ENCODE assay signal across 11 cellular contexts in the genomic region with DNA sequence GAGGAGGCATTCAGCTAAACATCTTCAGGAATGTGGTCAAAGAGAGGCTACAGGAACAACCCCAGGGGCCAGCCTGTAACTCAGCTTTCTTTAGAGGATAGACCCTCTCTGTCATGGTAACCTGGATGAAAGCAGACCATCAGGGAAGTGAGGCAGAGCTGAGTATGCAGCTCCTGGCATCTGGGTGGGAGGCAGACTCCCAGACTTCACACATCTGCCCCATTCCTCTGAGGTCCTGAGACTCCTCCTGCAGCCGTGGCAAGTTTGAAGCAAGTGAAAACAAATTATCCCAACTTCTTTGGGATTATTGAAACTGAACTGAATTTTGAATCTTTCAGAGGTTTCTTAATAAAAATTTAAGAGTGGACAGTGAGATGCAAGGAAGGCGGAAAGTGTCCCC.
"Had no signal": no experiment of that assay in that cellular context is flagged by ENCODE, and none has a peak within 500 bp of the region (broad histone marks: within the 10 kb centered on the region; RNA-seq: fewer than 3 reads in every experiment).

No MANE protein-coding gene starts in this region.

- H3K9me3 ChIP-seq: adrenal gland, lower lobe of right lung, transverse colon had no signal

- H3K36me3 ChIP-seq: adrenal gland, lower lobe of right lung, transverse colon had no signal

- H3K4me3 ChIP-seq: adrenal gland, lower lobe of right lung, transverse colon had no signal

- DNase-seq: activated CD4-positive, alpha-beta T cell treated with anti-CD3 and anti-CD28 coated beads, Interleukin-2, amount 10 ng/mL, durations not matched to agents 7 days and 5 days; activated CD4-positive, CD25-positive, alpha-beta regulatory T cell; activated naive CD4-positive, alpha-beta T cell treated with anti-CD3 and anti-CD28 coated beads, Interleukin-2, amount 10 ng/mL, durations not matched to agents 7 days and 5 days; adrenal gland; cortex of kidney; effector memory CD4-positive, alpha-beta T cell; lower lobe of right lung; naive B cell; stimulated activated CD4-positive, alpha-beta T cell treated with anti-CD3 and anti-CD28 coated beads, Interleukin-2, amount 100 ng/mL, for 48 hours; stimulated activated CD8-positive, alpha-beta memory T cell treated with anti-CD3 and anti-CD28 coated beads, Interleukin-4, amount 100 ng/mL, for 48 hours; transverse colon had no signal

- H3K27me3 ChIP-seq: adrenal gland, transverse colon had no signal
